27 cellular contexts compared by ENCODE assay signal in genomic region chr2:109384308-109385271, GRCh38.
DNase-seq lines count a peak whose midpoint lies in the region; ATAC-seq, FAIRE-seq and TF ChIP-seq lines count a peak whose summit lies in the region.
"Had no signal": no experiment of that assay in that cellular context is flagged by ENCODE, and none has a peak within 500 bp of the region (broad histone marks: within the 10 kb centered on the region; RNA-seq: fewer than 3 reads in every experiment).

No MANE protein-coding gene starts in this region.

- no peaks in the 10 kb centered on the region for H3K27me3 Mint-ChIP-seq in activated naive CD8-positive, alpha-beta T cell treated with anti-CD3 and anti-CD28 coated beads, Interleukin-2, amount 10 ng/mL, durations not matched to agents 7 days and 5 days
- H3K27me3 Mint-ChIP-seq in activated naive CD8-positive, alpha-beta T cell treated with anti-CD3 and anti-CD28 coated beads, Interleukin-2, amount 50 U/mL, for 24 hours, result no peaks in the 10 kb centered on the region
- H3K27me3 Mint-ChIP-seq in endodermal cell (ENCODE audit: insufficient read depth), result peaks cover 4% of the 10 kb centered on the region
- peaks cover 3% of the 10 kb centered on the region for H3K27me3 Mint-ChIP-seq in type B pancreatic cell
- H3K27me3 Mint-ChIP-seq in osteocyte (ENCODE audit: unreplicated experiment), result no peaks in the 10 kb centered on the region

- no peak for TF ChIP-seq RAD21 in HepG2 (CRISPR knock-in tag; IDR thresholded peaks at IDR 0.05)

- no peaks in the 10 kb centered on the region for H3K36me3 Mint-ChIP-seq in activated naive CD8-positive, alpha-beta T cell treated with anti-CD3 and anti-CD28 coated beads, Interleukin-2, amount 10 ng/mL, durations not matched to agents 7 days and 5 days
- H3K36me3 Mint-ChIP-seq in activated naive CD8-positive, alpha-beta T cell treated with anti-CD3 and anti-CD28 coated beads, Interleukin-2, amount 50 U/mL, for 24 hours (ENCODE audit: low read depth), result no peaks in the 10 kb centered on the region
- H3K36me3 Mint-ChIP-seq in endodermal cell (ENCODE audit: low read depth), result no peaks in the 10 kb centered on the region
- no peaks in the 10 kb centered on the region for H3K36me3 Mint-ChIP-seq in type B pancreatic cell
- H3K36me3 Mint-ChIP-seq in osteocyte (ENCODE audit: unreplicated experiment), result peaks cover 27% of the 10 kb centered on the region
- H3K36me3 Mint-ChIP-seq: activated CD8-positive, alpha-beta memory T cell treated with anti-CD3 and anti-CD28 coated beads, Interleukin-2, amount 10 ng/mL, durations not matched to agents 7 days and 5 days had no signal

- no peak overlapping the region for H2AFZ ChIP-seq in HepG2 (ENCODE audit: low read length)

- H3K4me1 Mint-ChIP-seq in activated naive CD8-positive, alpha-beta T cell treated with anti-CD3 and anti-CD28 coated beads, Interleukin-2, amount 10 ng/mL, durations not matched to agents 7 days and 5 days, result no peaks in the 10 kb centered on the region
- no peaks in the 10 kb centered on the region for H3K4me1 Mint-ChIP-seq in activated naive CD8-positive, alpha-beta T cell treated with anti-CD3 and anti-CD28 coated beads, Interleukin-2, amount 50 U/mL, for 24 hours
- H3K4me1 Mint-ChIP-seq in endodermal cell (peaks cover 49% of the 10 kb centered on the region), type B pancreatic cell (ENCODE audit: unreplicated experiment) (peaks cover 36% of the 10 kb centered on the region), osteocyte (ENCODE audit: unreplicated experiment) (peaks cover 70% of the 10 kb centered on the region)
- H3K4me1 Mint-ChIP-seq: activated CD4-positive, alpha-beta T cell treated with anti-CD3 and anti-CD28 coated beads, Interleukin-2, amount 10 ng/mL, durations not matched to agents 24 days and 14 days; activated CD8-positive, alpha-beta memory T cell treated with anti-CD3 and anti-CD28 coated beads, Interleukin-2, amount 10 ng/mL, durations not matched to agents 7 days and 5 days had no signal

- TF ChIP-seq EP300 in HepG2 (IDR thresholded peaks at IDR 0.05; ENCODE audit: low read depth in 2 of 2, low read length in 2 of 2) (no peak), HepG2 (CRISPR knock-in tag; IDR thresholded peaks at IDR 0.05; ENCODE audit: borderline replicate concordance) (no peak)

- no TSS peak for BruUV-seq in HepG2 (replicated peaks; lab: Mats Ljungman, UMichigan)

- 82 to 89% methylated on average over 3 to 18 of the region's 18 CpGs for WGBS in endodermal cell (ENCODE audit: insufficient coverage in 1 of 2, insufficient read length in 1 of 2), 2 experiments
- 57% methylated on average over 18 of the region's 18 CpGs for WGBS in HepG2 (ENCODE audit: low lambda C conversion rate)

- no peak for ATAC-seq in activated naive CD8-positive, alpha-beta T cell treated with anti-CD3 and anti-CD28 coated beads, Interleukin-2, amount 10 ng/mL, durations not matched to agents 7 days and 5 days (ENCODE audit: low read depth)
- no peak for ATAC-seq in activated naive CD8-positive, alpha-beta T cell treated with anti-CD3 and anti-CD28 coated beads, Interleukin-2, amount 50 U/mL, for 24 hours
- no peak for ATAC-seq in HepG2
- ATAC-seq: activated CD8-positive, alpha-beta memory T cell treated with anti-CD3 and anti-CD28 coated beads, Interleukin-2, amount 10 ng/mL, durations not matched to agents 7 days and 5 days; body of pancreas; effector memory CD8-positive, alpha-beta T cell had no signal

- intact Hi-C loops in HepG2 (cut with micrococcal nuclease; ENCODE audit: unreplicated experiment), result no loop called here

- in situ Hi-C loops in HepG2 (cut with HindIII; ENCODE audit: extremely low pct_ligation_motif_present, low pct_unique_long_range_greater_than_20kb), result no loop called here

- no peaks in the 10 kb centered on the region for H3K79me2 ChIP-seq in HepG2 (ENCODE audit: insufficient read depth, low read length)

- no peak overlapping the region for H3K4me2 ChIP-seq in HepG2 (ENCODE audit: low read depth, low read length)

- POLR2A ChIA-PET in activated naive CD8-positive, alpha-beta T cell treated with anti-CD3 and anti-CD28 coated beads, Interleukin-2, amount 10 ng/mL, durations not matched to agents 7 days and 5 days (lab: Charles Lee), result no interaction called here
- POLR2A ChIA-PET in HepG2 (lab: Yijun Ruan, JAX), result no interaction called here

- no peaks in the 10 kb centered on the region for H3K27me3 ChIP-seq in endodermal cell (ENCODE audit: control insufficient read depth, insufficient read depth, low read length, poor library complexity, severe bottlenecking)
- 0 out of 5 replicates have a peak, but pooled peaks cover 0 to 2% of the 10 kb centered on the region in 2 experiments for H3K27me3 ChIP-seq in HepG2 (ENCODE audit: control insufficient read depth in 1 of 2, insufficient read depth in 2 of 2, low read length in 2 of 2)
- H3K27me3 ChIP-seq: BE2C, body of pancreas, esophagus muscularis mucosa had no signal

- CTCF ChIA-PET in HepG2 (lab: Yijun Ruan, JAX; ENCODE audit: low intra/inter-chr PET ratio, low total read pairs), result no interaction called here

- H3K4me3 Mint-ChIP-seq in activated naive CD8-positive, alpha-beta T cell treated with anti-CD3 and anti-CD28 coated beads, Interleukin-2, amount 10 ng/mL, durations not matched to agents 7 days and 5 days, result no peak overlapping the region
- H3K4me3 Mint-ChIP-seq in activated naive CD8-positive, alpha-beta T cell treated with anti-CD3 and anti-CD28 coated beads, Interleukin-2, amount 50 U/mL, for 24 hours, result no peak overlapping the region
- H3K4me3 Mint-ChIP-seq in endodermal cell (no peak overlapping the region), type B pancreatic cell (no peak overlapping the region), osteocyte (ENCODE audit: unreplicated experiment) (no peak overlapping the region)
- H3K4me3 Mint-ChIP-seq: activated CD4-positive, alpha-beta T cell treated with anti-CD3 and anti-CD28 coated beads, Interleukin-2, amount 10 ng/mL, durations not matched to agents 24 days and 14 days; activated CD8-positive, alpha-beta memory T cell treated with anti-CD3 and anti-CD28 coated beads, Interleukin-2, amount 10 ng/mL, durations not matched to agents 7 days and 5 days; activated T-helper 1 cell treated with anti-CD3 and anti-CD28 coated beads, Interleukin-12 subunit alpha, Interleukin-12 subunit beta, Interleukin-2, Interleukin-4 antibody, amounts not matched to agents 30 ng/mL and 10 ng/mL and 1 ng/mL, durations not matched to agents 14 hours and 24 hours and 36 hours; effector memory CD8-positive, alpha-beta T cell; neural crest cell had no signal

- no peaks in the 10 kb centered on the region for H3K9me3 Mint-ChIP-seq in activated naive CD8-positive, alpha-beta T cell treated with anti-CD3 and anti-CD28 coated beads, Interleukin-2, amount 10 ng/mL, durations not matched to agents 7 days and 5 days
- no peaks in the 10 kb centered on the region for H3K9me3 Mint-ChIP-seq in activated naive CD8-positive, alpha-beta T cell treated with anti-CD3 and anti-CD28 coated beads, Interleukin-2, amount 50 U/mL, for 24 hours
- no peaks in the 10 kb centered on the region for H3K9me3 Mint-ChIP-seq in endodermal cell
- H3K9me3 Mint-ChIP-seq in type B pancreatic cell, result no peaks in the 10 kb centered on the region
- H3K9me3 Mint-ChIP-seq in osteocyte (ENCODE audit: unreplicated experiment), result no peaks in the 10 kb centered on the region
- H3K9me3 Mint-ChIP-seq: activated CD4-positive, alpha-beta T cell treated with anti-CD3 and anti-CD28 coated beads, Interleukin-2, amount 10 ng/mL, durations not matched to agents 24 days and 14 days; activated T-helper 1 cell treated with anti-CD3 and anti-CD28 coated beads, Interleukin-12 subunit alpha, Interleukin-12 subunit beta, Interleukin-2, Interleukin-4 antibody, amounts not matched to agents 30 ng/mL and 10 ng/mL and 1 ng/mL, durations not matched to agents 14 hours and 24 hours and 36 hours; effector memory CD8-positive, alpha-beta T cell; neural crest cell had no signal

- H3K4me3 ChIP-seq in endodermal cell (ENCODE audit: low read length) (no peak overlapping the region), HepG2 (replicated peaks in 1 of 3; ENCODE audit: insufficient read depth in 1 of 3, low read depth in 2 of 3, low read length in 3 of 3) (no peak overlapping the region)
- H3K4me3 ChIP-seq: body of pancreas, esophagus muscularis mucosa, lung, SK-N-MC had no signal

- peaks cover 17% of the 10 kb centered on the region for H3K4me1 ChIP-seq in endodermal cell (ENCODE audit: control insufficient read depth, insufficient read depth, low read length)
- no peaks in the 10 kb centered on the region for H3K4me1 ChIP-seq in HepG2 (ENCODE audit: insufficient read depth, low read length)
- H3K4me1 ChIP-seq: BE2C had no signal

- no peak overlapping the region for H3K27ac Mint-ChIP-seq in activated naive CD8-positive, alpha-beta T cell treated with anti-CD3 and anti-CD28 coated beads, Interleukin-2, amount 10 ng/mL, durations not matched to agents 7 days and 5 days
- no peak overlapping the region for H3K27ac Mint-ChIP-seq in activated naive CD8-positive, alpha-beta T cell treated with anti-CD3 and anti-CD28 coated beads, Interleukin-2, amount 50 U/mL, for 24 hours
- no peak overlapping the region for H3K27ac Mint-ChIP-seq in endodermal cell
- no peak overlapping the region for H3K27ac Mint-ChIP-seq in type B pancreatic cell
- H3K27ac Mint-ChIP-seq in osteocyte (ENCODE audit: unreplicated experiment), result no peak overlapping the region
- H3K27ac Mint-ChIP-seq: activated CD4-positive, alpha-beta T cell treated with anti-CD3 and anti-CD28 coated beads, Interleukin-2, amount 10 ng/mL, durations not matched to agents 24 days and 14 days; activated CD8-positive, alpha-beta memory T cell treated with anti-CD3 and anti-CD28 coated beads, Interleukin-2, amount 10 ng/mL, durations not matched to agents 7 days and 5 days; activated T-helper 1 cell treated with anti-CD3 and anti-CD28 coated beads, Interleukin-12 subunit alpha, Interleukin-12 subunit beta, Interleukin-2, Interleukin-4 antibody, amounts not matched to agents 30 ng/mL and 10 ng/mL and 1 ng/mL, durations not matched to agents 14 hours and 24 hours and 36 hours had no signal

- no peak for TF ChIP-seq POLR2A in HepG2 (IDR thresholded peaks at IDR 0.05; ENCODE audit: insufficient read depth in 1 of 2, low read depth in 2 of 2, low read length in 2 of 2)
- TF ChIP-seq POLR2A in H54 (IDR thresholded peaks at IDR 0.05; ENCODE audit: low read depth, low read length), result no peak

- no peak overlapping the region for H3K27ac ChIP-seq in endodermal cell (ENCODE audit: low read depth, low read length)
- H3K27ac ChIP-seq in HepG2 (ENCODE audit: extremely low read length, insufficient read depth, low read length), result no peak overlapping the region
- H3K27ac ChIP-seq: body of pancreas, esophagus muscularis mucosa, HL-60, SK-N-MC had no signal

- DNase-seq in activated naive CD8-positive, alpha-beta T cell treated with anti-CD3 and anti-CD28 coated beads, Interleukin-2, amount 10 ng/mL, durations not matched to agents 7 days and 5 days, result peak; percentile 4
- no peak for DNase-seq in activated naive CD8-positive, alpha-beta T cell treated with anti-CD3 and anti-CD28 coated beads, Interleukin-2, amount 50 U/mL, for 24 hours
- DNase-seq in endodermal cell, result peak; percentile 35
- DNase-seq in HepG2 (ENCODE audit: low spot score), result no peak
- DNase-seq in type B pancreatic cell (ENCODE audit: extremely low spot score, unreplicated experiment), result peak; percentile 48
- DNase-seq in osteocyte (ENCODE audit: extremely low spot score, unreplicated experiment), result no peak
- no peak for DNase-seq in H54 (ENCODE audit: insufficient read length, low spot score)
- no peak for DNase-seq in iPS-NIHi7 (ENCODE audit: extremely low spot score)
- DNase-seq: activated CD4-positive, alpha-beta T cell treated with anti-CD3 and anti-CD28 coated beads, Interleukin-2, amount 10 ng/mL, durations not matched to agents 24 days and 14 days; activated CD8-positive, alpha-beta memory T cell treated with anti-CD3 and anti-CD28 coated beads, Interleukin-2, amount 10 ng/mL, durations not matched to agents 7 days and 5 days; BE2C; COR-L47; DND-41; effector memory CD8-positive, alpha-beta T cell; hypothalamus; NCI-H1694; NCI-H2171 treated with DMSO at 0.1 percent for 48 hours; T-helper 2 cell had no signal

- no peak overlapping the region for H3K9ac ChIP-seq in endodermal cell (ENCODE audit: extremely low read depth, low read length, poor library complexity, severe bottlenecking)
- no peak overlapping the region for H3K9ac ChIP-seq in HepG2 (ENCODE audit: insufficient read depth, low read depth, low read length)

- no peaks in the 10 kb centered on the region for H3K9me3 ChIP-seq in endodermal cell (ENCODE audit: control insufficient read depth, low read length)
- no peaks in the 10 kb centered on the region for H3K9me3 ChIP-seq in HepG2 (ENCODE audit: low read length)
- H3K9me3 ChIP-seq: BE2C, body of pancreas, esophagus muscularis mucosa had no signal

- TF ChIP-seq CTCF in endodermal cell (conservative IDR thresholded peaks at IDR 0.05) (no peak), HepG2 (CRISPR knock-in tag; IDR thresholded peaks at IDR 0.05) (no peak), type B pancreatic cell (conservative IDR thresholded peaks at IDR 0.05) (no peak), osteocyte (IDR thresholded peaks at IDR 0.05) (no peak)

- H3K36me3 ChIP-seq in endodermal cell (ENCODE audit: control insufficient read depth, insufficient read depth, low read length) (no peaks in the 10 kb centered on the region), HepG2 (replicated peaks in 1 of 2; ENCODE audit: control insufficient read depth in 1 of 2, insufficient read depth in 2 of 2, low read length in 2 of 2) (no peaks in the 10 kb centered on the region)
- H3K36me3 ChIP-seq: BE2C, esophagus muscularis mucosa had no signal

- H4K20me1 ChIP-seq in HepG2 (ENCODE audit: insufficient read depth, low read length), result no peaks in the 10 kb centered on the region

- no peak for FAIRE-seq in HepG2 (lab: Jason Lieb, UNC)
- no peak for FAIRE-seq in H54 (lab: Jason Lieb, UNC)
- FAIRE-seq: frontal cortex, islet of Langerhans had no signal

Comparison
In these comparisons a context has a peak if more than half of its experiments do, and no peak if none do; other contexts are left out.
1. DNase-seq: peak in activated naive CD8-positive, alpha-beta T cell treated with anti-CD3 and anti-CD28 coated beads, Interleukin-2, amount 10 ng/mL, durations not matched to agents 7 days and 5 days (single experiment), endodermal cell (single experiment) and type B pancreatic cell (single experiment); none in activated naive CD8-positive, alpha-beta T cell treated with anti-CD3 and anti-CD28 coated beads, Interleukin-2, amount 50 U/mL, for 24 hours (single experiment), HepG2 (single experiment), osteocyte (single experiment), H54 (single experiment) and iPS-NIHi7 (single experiment).